29 cellular contexts compared by ENCODE assay signal in genomic region chr2:78175642-78176041, GRCh38.
"Had no signal": no experiment of that assay in that cellular context is flagged by ENCODE, and none has a peak within 500 bp of the region (broad histone marks: within the 10 kb centered on the region; RNA-seq: fewer than 3 reads in every experiment).

No MANE protein-coding gene starts in this region.

- DNase-seq: colonic mucosa; effector memory CD4-positive, alpha-beta T cell; erythroblast; esophagus squamous epithelium; foreskin melanocyte; glutamatergic neuron; heart right ventricle; hippocampal formation; kidney; mucosa of descending colon; naive B cell; nucleus accumbens; posterior cingulate gyrus; right lobe of liver; small intestine; stimulated activated CD4-positive, alpha-beta T cell treated with anti-CD3 and anti-CD28 coated beads, Interleukin-15, amount 100 ng/mL, for 24 hours; stimulated activated CD4-positive, alpha-beta T cell treated with anti-CD3 and anti-CD28 coated beads, Interleukin-2, amount 100 ng/mL, for 48 hours; stimulated activated naive CD4-positive, alpha-beta T cell; stimulated activated naive CD8-positive, alpha-beta T cell treated with anti-CD3 and anti-CD28 coated beads, Interleukin-15, amount 100 ng/mL, for 72 hours; transverse colon; upper lobe of right lung; uterus had no signal

- H3K27me3 ChIP-seq: colonic mucosa, esophagus squamous epithelium, heart right ventricle, right lobe of liver, suprapubic skin, transverse colon, upper lobe of right lung, uterus had no signal

- H3K9me3 ChIP-seq: colonic mucosa, esophagus squamous epithelium, mucosa of descending colon, right lobe of liver, suprapubic skin, transverse colon, upper lobe of right lung, uterus had no signal

- H3K4me3 Mint-ChIP-seq: dendritic cell treated with granulocyte-macrophage colony-stimulating factor and Interleukin-4, amounts not matched to agents 40 ng/mL and 50 ng/mL, for 4 days; memory B cell; mesothelial cell of epicardium; naive B cell; natural killer cell treated with Interleukin-12 subunit alpha and Interleukin-12 subunit beta and Interleukin-15 and Interleukin-18, amount 100 ng/mL, for 72 hours; stimulated activated naive CD8-positive, alpha-beta T cell treated with anti-CD3 and anti-CD28 coated beads, Interleukin-15, amount 100 ng/mL, for 72 hours had no signal

- H3K36me3 Mint-ChIP-seq: memory B cell; mesothelial cell of epicardium; naive B cell; natural killer cell treated with Interleukin-12 subunit alpha and Interleukin-12 subunit beta and Interleukin-15 and Interleukin-18, amount 100 ng/mL, for 72 hours had no signal

- H3K27ac ChIP-seq: colonic mucosa, esophagus squamous epithelium, heart right ventricle, right lobe of liver, suprapubic skin, transverse colon, upper lobe of right lung, uterus had no signal

- H3K36me3 ChIP-seq: colonic mucosa, esophagus squamous epithelium, heart right ventricle, right lobe of liver, suprapubic skin, transverse colon, upper lobe of right lung, uterus had no signal

- H3K27me3 Mint-ChIP-seq: dendritic cell treated with granulocyte-macrophage colony-stimulating factor and Interleukin-4, amounts not matched to agents 40 ng/mL and 50 ng/mL, for 4 days; memory B cell; naive B cell; natural killer cell treated with Interleukin-12 subunit alpha and Interleukin-12 subunit beta and Interleukin-15 and Interleukin-18, amount 100 ng/mL, for 72 hours; stimulated activated naive CD8-positive, alpha-beta T cell treated with anti-CD3 and anti-CD28 coated beads, Interleukin-15, amount 100 ng/mL, for 72 hours had no signal

- H3K27ac Mint-ChIP-seq: dendritic cell treated with granulocyte-macrophage colony-stimulating factor and Interleukin-4, amounts not matched to agents 40 ng/mL and 50 ng/mL, for 4 days; memory B cell; mesothelial cell of epicardium; naive B cell; natural killer cell treated with Interleukin-12 subunit alpha and Interleukin-12 subunit beta and Interleukin-15 and Interleukin-18, amount 100 ng/mL, for 72 hours; stimulated activated naive CD8-positive, alpha-beta T cell treated with anti-CD3 and anti-CD28 coated beads, Interleukin-15, amount 100 ng/mL, for 72 hours had no signal

- H3K4me3 ChIP-seq: colonic mucosa, esophagus squamous epithelium, heart right ventricle, lung, mucosa of descending colon, right lobe of liver, suprapubic skin, transverse colon, upper lobe of right lung, uterus had no signal

- H3K4me1 ChIP-seq: colonic mucosa, esophagus squamous epithelium, heart right ventricle, right lobe of liver, suprapubic skin, transverse colon, upper lobe of right lung, uterus had no signal

- ATAC-seq: heart right ventricle; left lobe of liver; mucosa of descending colon; natural killer cell treated with Interleukin-12 subunit alpha and Interleukin-12 subunit beta and Interleukin-15 and Interleukin-18, amount 100 ng/mL, for 72 hours; right lobe of liver; stimulated activated naive CD8-positive, alpha-beta T cell treated with anti-CD3 and anti-CD28 coated beads, Interleukin-15, amount 100 ng/mL, for 72 hours; upper lobe of right lung had no signal

- H3K9me3 Mint-ChIP-seq: dendritic cell treated with granulocyte-macrophage colony-stimulating factor and Interleukin-4, amounts not matched to agents 40 ng/mL and 50 ng/mL, for 4 days; memory B cell had no signal

- H3K4me1 Mint-ChIP-seq: memory B cell; mesothelial cell of epicardium; naive B cell; stimulated activated naive CD8-positive, alpha-beta T cell treated with anti-CD3 and anti-CD28 coated beads, Interleukin-15, amount 100 ng/mL, for 72 hours had no signal
